ENCODE assay signal across 23 cellular contexts in genomic region chr2:172777431-172777830, GRCh38. TPM values are rescaled to one million over a fixed set of nuclear protein-coding genes. Genes with fewer than 3 reads are reported as not detected.
"Had no signal": no experiment of that assay in that cellular context is flagged by ENCODE, and none has a peak within 500 bp of the region (broad histone marks: within the 10 kb centered on the region; RNA-seq: fewer than 3 reads in every experiment).

No MANE protein-coding gene starts in this region.

- H3K27me3 ChIP-seq: ascending aorta, MG63 had no signal

- H3K36me3 ChIP-seq: ascending aorta, MG63 had no signal

- H3K27ac ChIP-seq: ascending aorta, KMS-11 had no signal

- H3K4me1 ChIP-seq: ascending aorta had no signal

- DNase-seq: activated B cell treated with CpG ODN at 0.5 μM for 24 hours; activated CD4-positive, alpha-beta T cell treated with anti-CD3 and anti-CD28 coated beads for 1 hour; activated CD4-positive, alpha-beta T cell treated with anti-CD3 and anti-CD28 coated beads, Interleukin-2, amount 10 ng/mL, durations not matched to agents 24 days and 14 days; activated CD4-positive, alpha-beta T cell treated with anti-CD3 and anti-CD28 coated beads, Interleukin-2, amount 50 U/mL, for 48 hours; activated effector memory CD4-positive, alpha-beta T cell treated with anti-CD3 and anti-CD28 coated beads, Interleukin-2, amount 50 U/mL, for 16 hours; activated naive CD4-positive, alpha-beta T cell treated with Interleukin-2 at 50 U/mL for 16 hours; activated naive CD8-positive, alpha-beta T cell treated with anti-CD3 and anti-CD28 coated beads, Interleukin-2, amount 50 U/mL, for 24 hours; activated T-cell treated with anti-CD3 and anti-CD28 coated beads, Interleukin-2, amount 50 U/mL, for 4 hours; amniotic stem cell; cerebellar nuclear complex; MG63; MV-4-11; NCI-H1092 treated with DMSO at 0.1 percent for 48 hours; NCI-H1417 treated with DMSO at 0.1 percent for 48 hours; NCI-H1694; NCI-H2081; NCI-H510A treated with DMSO at 0.1 percent for 48 hours; NCI-H69; NK-92 treated with Interleukin-12 subunit alpha and Interleukin-12 subunit beta, amount 100 ng/mL, for 24 hours; OCI-M1; SHP77 had no signal

- H3K9me3 ChIP-seq: MG63 had no signal

- H3K4me3 ChIP-seq: ascending aorta, MG63 had no signal

RNA-seq across cellular contexts. Expression of gene RAPGEF4, which starts 41.8 kb away (rescaled TPM):
- total RNA-seq: activated B cell treated with CpG ODN at 0.5 μM for 24 hours had no signal
